Comparison of ENCODE assay signal across 9 cellular contexts in genomic region chr11:63769719-63770443, GRCh38. TPM values are rescaled to one million over a fixed set of nuclear protein-coding genes. Genes with fewer than 3 reads are reported as not detected.
DNase-seq lines count a peak whose midpoint lies in the region; ATAC-seq, FAIRE-seq and TF ChIP-seq lines count a peak whose summit lies in the region.
"Had no signal": no experiment of that assay in that cellular context is flagged by ENCODE, and none has a peak within 500 bp of the region (broad histone marks: within the 10 kb centered on the region; RNA-seq: fewer than 3 reads in every experiment).

No MANE protein-coding gene starts in this region.

- no peak for FAIRE-seq in D721Med (lab: Jason Lieb, UNC)
- FAIRE-seq: G401.6 had no signal

- H3K4me3 ChIP-seq in stomach smooth muscle (ENCODE audit: low read length in 2 of 2) = peak overlapping the region; percentile 49 to 88

- H3K27me3 Mint-ChIP-seq in T-helper 2 cell treated with Interferon-gamma antibody and Interleukin-4, amounts not matched to agents 5 μg/mL and 100 μg/mL, for 36 hours (ENCODE audit: low read depth) = peaks cover 42% of the 10 kb centered on the region
- H3K27me3 Mint-ChIP-seq in activated T-helper 17 cell treated with anti-CD3 and anti-CD28 coated beads, Interleukin-2, amount 50 U/mL, for 72 hours = peaks cover 8% of the 10 kb centered on the region

- TF ChIP-seq CTCF in D721Med (IDR thresholded peaks at IDR 0.05; ENCODE audit: insufficient read depth, missing control alignments) = no peak

- no peak overlapping the region for H3K27ac Mint-ChIP-seq in T-helper 2 cell treated with Interferon-gamma antibody and Interleukin-4, amounts not matched to agents 5 μg/mL and 100 μg/mL, for 36 hours
- no peak overlapping the region for H3K27ac Mint-ChIP-seq in activated T-helper 17 cell treated with anti-CD3 and anti-CD28 coated beads, Interleukin-2, amount 50 U/mL, for 72 hours

- DNase-seq in T-helper 2 cell treated with Interferon-gamma antibody and Interleukin-4, amounts not matched to agents 5 μg/mL and 100 μg/mL, for 36 hours (ENCODE audit: low spot score) = no peak
- DNase-seq in T-helper 2 cell = no peak
- DNase-seq in iPS-NIHi11 (ENCODE audit: low spot score) = peak; percentile 10
- no peak for DNase-seq in D721Med (ENCODE audit: insufficient read length, low spot score)

- H3K36me3 Mint-ChIP-seq in T-helper 2 cell treated with Interferon-gamma antibody and Interleukin-4, amounts not matched to agents 5 μg/mL and 100 μg/mL, for 36 hours (ENCODE audit: low read depth) = peaks cover 4% of the 10 kb centered on the region
- peaks cover 7% of the 10 kb centered on the region for H3K36me3 Mint-ChIP-seq in activated T-helper 17 cell treated with anti-CD3 and anti-CD28 coated beads, Interleukin-2, amount 50 U/mL, for 72 hours (ENCODE audit: low read depth)

- H3K9me3 ChIP-seq in stomach smooth muscle (ENCODE audit: control insufficient read depth in 2 of 2, low read length in 2 of 2) = no peaks in the 10 kb centered on the region

- H3K9ac ChIP-seq in stomach smooth muscle (ENCODE audit: low read length in 2 of 2) = peak overlapping the region; percentile 32 to 55

- H3K4me3 Mint-ChIP-seq in T-helper 2 cell treated with Interferon-gamma antibody and Interleukin-4, amounts not matched to agents 5 μg/mL and 100 μg/mL, for 36 hours = peak overlapping the region; percentile 62
- peak overlapping the region; percentile 31 for H3K4me3 Mint-ChIP-seq in activated T-helper 17 cell treated with anti-CD3 and anti-CD28 coated beads, Interleukin-2, amount 50 U/mL, for 72 hours

- peaks cover 37% of the 10 kb centered on the region for H3K4me1 ChIP-seq in stomach smooth muscle (ENCODE audit: control insufficient read depth, insufficient read depth, low read length)

- peaks cover 7% of the 10 kb centered on the region for H3K4me1 Mint-ChIP-seq in T-helper 2 cell treated with Interferon-gamma antibody and Interleukin-4, amounts not matched to agents 5 μg/mL and 100 μg/mL, for 36 hours (ENCODE audit: low read depth)
- peaks cover 8% of the 10 kb centered on the region for H3K4me1 Mint-ChIP-seq in activated T-helper 17 cell treated with anti-CD3 and anti-CD28 coated beads, Interleukin-2, amount 50 U/mL, for 72 hours

- no peaks in the 10 kb centered on the region for H3K9me3 Mint-ChIP-seq in T-helper 2 cell treated with Interferon-gamma antibody and Interleukin-4, amounts not matched to agents 5 μg/mL and 100 μg/mL, for 36 hours
- H3K9me3 Mint-ChIP-seq in activated T-helper 17 cell treated with anti-CD3 and anti-CD28 coated beads, Interleukin-2, amount 50 U/mL, for 72 hours = no peaks in the 10 kb centered on the region

- H3K27me3 ChIP-seq in stomach smooth muscle (ENCODE audit: control insufficient read depth in 1 of 2, insufficient read depth in 2 of 2, low read length in 2 of 2) = no peaks in the 10 kb centered on the region

- peak overlapping the region; percentile 11 for H3K27ac ChIP-seq in stomach smooth muscle (ENCODE audit: low read length)

- no peak for ATAC-seq in activated T-helper 17 cell treated with anti-CD3 and anti-CD28 coated beads, Interleukin-2, amount 50 U/mL, for 72 hours (replicated peaks)
- ATAC-seq in GM18502 (IDR thresholded peaks at IDR 0.05; ENCODE audit: poor library complexity, unreplicated experiment) (no peak), GM18861 (IDR thresholded peaks at IDR 0.05; ENCODE audit: unreplicated experiment) (no peak)

- H3K36me3 ChIP-seq in stomach smooth muscle (ENCODE audit: control insufficient read depth in 2 of 2, insufficient read depth in 2 of 2, low read length in 2 of 2) = no peaks in the 10 kb centered on the region

RNA-seq across cellular contexts. Expression of gene ZFTA, which starts 1.3 kb away (rescaled TPM):
- 1 to 10 TPM in 1 of 2 donors, under 1 TPM in 1; 0.45 to 1.3 TPM for total RNA-seq in activated T-helper 17 cell treated with anti-CD3 and anti-CD28 coated beads, Interleukin-2, amount 50 U/mL, for 72 hours

RNA-seq across cellular contexts. Expression of gene SPINDOC, which starts 43.4 kb away (rescaled TPM):
- total RNA-seq in activated T-helper 17 cell treated with anti-CD3 and anti-CD28 coated beads, Interleukin-2, amount 50 U/mL, for 72 hours = 10 to 100 TPM; 26.0 to 51.8 TPM
